29 cellular contexts compared by ENCODE assay signal in genomic region chr3:50559702-50560101, GRCh38. TPM values are rescaled to one million over a fixed set of nuclear protein-coding genes. Genes with fewer than 3 reads are reported as not detected.
DNase-seq lines count a peak whose midpoint lies in the region; ATAC-seq and TF ChIP-seq lines count a peak whose summit lies in the region.
"Had no signal": no experiment of that assay in that cellular context is flagged by ENCODE, and none has a peak within 500 bp of the region (broad histone marks: within the 10 kb centered on the region; RNA-seq: fewer than 3 reads in every experiment).

No MANE protein-coding gene starts in this region.

- peaks cover 8% of the 10 kb centered on the region for H3K36me3 Mint-ChIP-seq in stimulated activated effector memory CD8-positive, alpha-beta T cell treated with anti-CD3 and anti-CD28 coated beads, Interleukin-12 subunit alpha, Interleukin-12 subunit beta, amount 100 ng/mL, for 72 hours
- H3K36me3 Mint-ChIP-seq in H9 (ENCODE audit: insufficient read depth in 1 of 3, low read depth in 3 of 3) (peaks cover 0 to 4% (median 0%) of the 10 kb centered on the region in 3 experiments; a peak in 2 of 7 replicates), immature natural killer cell (peaks cover 0 to 3% (median 0%) of the 10 kb centered on the region in 3 donors)
- H3K36me3 Mint-ChIP-seq: activated naive CD4-positive, alpha-beta T cell treated with anti-CD3 and anti-CD28 coated beads, Interleukin-2, amount 50 U/mL, for 72 hours; natural killer cell treated with Interleukin-12 subunit alpha and Interleukin-12 subunit beta and Interleukin-15 and Interleukin-18, amount 100 ng/mL, for 72 hours had no signal

- peaks cover 5% of the 10 kb centered on the region for H4K20me1 ChIP-seq in H9 (ENCODE audit: control insufficient read depth, insufficient read depth, insufficient read length)

- peak overlapping the region; percentile 71 for H3K27ac Mint-ChIP-seq in stimulated activated effector memory CD8-positive, alpha-beta T cell treated with anti-CD3 and anti-CD28 coated beads, Interleukin-12 subunit alpha, Interleukin-12 subunit beta, amount 100 ng/mL, for 72 hours
- peak overlapping the region in 1 of 3 experiments; percentile 57; a peak in 1 of 7 replicates for H3K27ac Mint-ChIP-seq in H9
- no peak overlapping the region for H3K27ac Mint-ChIP-seq in immature natural killer cell
- H3K27ac Mint-ChIP-seq: B cell; natural killer cell treated with Interleukin-12 subunit alpha and Interleukin-12 subunit beta and Interleukin-15 and Interleukin-18, amount 100 ng/mL, for 72 hours had no signal

- H3K36me3 ChIP-seq in heart right ventricle = peaks cover 0 to 13% (median 0%) of the 10 kb centered on the region in 9 donors
- H3K36me3 ChIP-seq: ovary, right lobe of liver, vagina had no signal

- H2AK5ac ChIP-seq in H9 (ENCODE audit: insufficient read length, low read length) = no peak overlapping the region

- H2BK12ac ChIP-seq in H9 (ENCODE audit: insufficient read length, low read depth, low read length) = no peak overlapping the region

- no peak overlapping the region for H3K4me3 Mint-ChIP-seq in stimulated activated effector memory CD8-positive, alpha-beta T cell treated with anti-CD3 and anti-CD28 coated beads, Interleukin-12 subunit alpha, Interleukin-12 subunit beta, amount 100 ng/mL, for 72 hours
- H3K4me3 Mint-ChIP-seq in H9 (no peak overlapping the region), immature natural killer cell (no peak overlapping the region)
- H3K4me3 Mint-ChIP-seq: B cell; natural killer cell treated with Interleukin-12 subunit alpha and Interleukin-12 subunit beta and Interleukin-15 and Interleukin-18, amount 100 ng/mL, for 72 hours had no signal

- no peak overlapping the region for H3K18ac ChIP-seq in H9 (ENCODE audit: insufficient read length, low read depth, low read length)

- H2AFZ ChIP-seq in H9 (ENCODE audit: low read length) = no peak overlapping the region

- no peak overlapping the region for H3K4me3 ChIP-seq in heart right ventricle
- H3K4me3 ChIP-seq: A549, K562, ovary, right lobe of liver, testis, vagina had no signal

- DNase-seq in Right ventricle myocardium superior (no peak), cardiac septum (ENCODE audit: low spot score) (no peak), RKO (ENCODE audit: low spot score) (peak; percentile 24), heart right ventricle (no peak), H9 (no peak), immature natural killer cell (no peak)
- DNase-seq in stimulated activated effector memory CD8-positive, alpha-beta T cell treated with anti-CD3 and anti-CD28 coated beads, Interleukin-12 subunit alpha, Interleukin-12 subunit beta, amount 100 ng/mL, for 72 hours (ENCODE audit: low spot score in 2 of 2) = no peak
- DNase-seq: aorta; central memory CD4-positive, alpha-beta T cell; DMS79 treated with DMSO at 0.1 percent for 48 hours; midbrain; NCI-H1436 treated with DMSO at 0.1 percent for 48 hours; NCI-H2107; NCI-H524; ovary; right lobe of liver; stimulated activated CD4-positive, alpha-beta T cell treated with anti-CD3 and anti-CD28 coated beads, Interleukin-12 subunit alpha, Interleukin-12 subunit beta, amount 100 ng/mL, for 4 hours; stimulated activated CD4-positive, alpha-beta T cell treated with anti-CD3 and anti-CD28 coated beads, Interleukin-4, amount 100 ng/mL, for 24 hours; stimulated activated naive CD4-positive, alpha-beta T cell; testis had no signal

- no peak overlapping the region for H3T11ph ChIP-seq in H9 (ENCODE audit: low read length)

- no peaks in the 10 kb centered on the region for H3K9me3 Mint-ChIP-seq in stimulated activated effector memory CD8-positive, alpha-beta T cell treated with anti-CD3 and anti-CD28 coated beads, Interleukin-12 subunit alpha, Interleukin-12 subunit beta, amount 100 ng/mL, for 72 hours
- no peaks in the 10 kb centered on the region for H3K9me3 Mint-ChIP-seq in H9
- H3K9me3 Mint-ChIP-seq in immature natural killer cell = no peaks in the 10 kb centered on the region
- H3K9me3 Mint-ChIP-seq: activated naive CD4-positive, alpha-beta T cell treated with anti-CD3 and anti-CD28 coated beads, Interleukin-2, amount 50 U/mL, for 72 hours; natural killer cell treated with Interleukin-12 subunit alpha and Interleukin-12 subunit beta and Interleukin-15 and Interleukin-18, amount 100 ng/mL, for 72 hours had no signal

- H3K4me2 ChIP-seq in H9 (ENCODE audit: insufficient read depth, insufficient read length, low read length) = no peak overlapping the region
- H3K4me2 ChIP-seq: A549 had no signal

- H3K4me1 ChIP-seq in heart right ventricle = peaks cover 0 to 30% (median 14%) of the 10 kb centered on the region in 9 donors
- no peaks in the 10 kb centered on the region for H3K4me1 ChIP-seq in H9 (ENCODE audit: insufficient read depth, low read length)
- H3K4me1 ChIP-seq: A549, right lobe of liver, testis, vagina had no signal

- H3K27me3 ChIP-seq in heart right ventricle (no peaks in the 10 kb centered on the region), H9 (ENCODE audit: insufficient read depth, low read length) (no peaks in the 10 kb centered on the region)
- H3K27me3 ChIP-seq: ovary, right lobe of liver, testis, vagina had no signal

- H4K91ac ChIP-seq in H9 (ENCODE audit: insufficient read length, low read depth, low read length) = no peak overlapping the region

- no peak overlapping the region for H2BK5ac ChIP-seq in H9 (ENCODE audit: insufficient read length, low read length)

- H3K4me1 Mint-ChIP-seq in stimulated activated effector memory CD8-positive, alpha-beta T cell treated with anti-CD3 and anti-CD28 coated beads, Interleukin-12 subunit alpha, Interleukin-12 subunit beta, amount 100 ng/mL, for 72 hours = peaks cover 15% of the 10 kb centered on the region
- H3K4me1 Mint-ChIP-seq in H9 (peaks cover 9 to 15% of the 10 kb centered on the region in 2 experiments), immature natural killer cell (peaks cover 0 to 4% of the 10 kb centered on the region in 2 donors)
- H3K4me1 Mint-ChIP-seq: B cell had no signal

- H3K79me2 ChIP-seq in H9 (ENCODE audit: insufficient read depth, low read length) = no peaks in the 10 kb centered on the region

- H3K27ac ChIP-seq in heart right ventricle (peak overlapping the region in 6 of 10 donors; percentile 27 to 71 (median 36)), H9 (ENCODE audit: insufficient read length, low read depth, low read length) (no peak overlapping the region)
- H3K27ac ChIP-seq: A549, epithelial cell of prostate, ovary, right lobe of liver, testis, vagina had no signal

- H4K8ac ChIP-seq in H9 (replicated peaks; ENCODE audit: insufficient read length, low read depth, low read length) = no peak overlapping the region

- no peak overlapping the region for H3K9ac ChIP-seq in H9 (ENCODE audit: extremely low read depth, insufficient read length, low read length)

- H3K79me1 ChIP-seq in H9 (ENCODE audit: insufficient read depth, low read depth, low read length, poor library complexity, severe bottlenecking) = no peaks in the 10 kb centered on the region

- no peak overlapping the region for H3K4ac ChIP-seq in H9 (ENCODE audit: low read depth, low read length)

- no peak overlapping the region for H3K56ac ChIP-seq in H9 (ENCODE audit: insufficient read length, low read depth, low read length)

- no peaks in the 10 kb centered on the region for H3K9me3 ChIP-seq in heart right ventricle
- H3K9me3 ChIP-seq in H9 (ENCODE audit: control insufficient read depth, low read depth, low read length) = no peaks in the 10 kb centered on the region
- H3K9me3 ChIP-seq: A549, ovary, right lobe of liver, testis, vagina had no signal

- no peak overlapping the region for H2BK20ac ChIP-seq in H9 (ENCODE audit: low read depth, low read length, poor library complexity, severe bottlenecking)

- no peak overlapping the region for H3K23ac ChIP-seq in H9 (ENCODE audit: insufficient read length, low read depth, low read length)

- peak; percentile 68 for ATAC-seq in Right ventricle myocardium superior (ENCODE audit: poor library complexity)
- ATAC-seq in heart right ventricle = peak in 7 of 8 donors; percentile 22 to 68 (median 41)
- no peak for ATAC-seq in stimulated activated effector memory CD8-positive, alpha-beta T cell treated with anti-CD3 and anti-CD28 coated beads, Interleukin-12 subunit alpha, Interleukin-12 subunit beta, amount 100 ng/mL, for 72 hours
- no peak for ATAC-seq in HG03460 (IDR thresholded peaks at IDR 0.05; ENCODE audit: unreplicated experiment)
- ATAC-seq: A549; activated naive CD4-positive, alpha-beta T cell treated with anti-CD3 and anti-CD28 coated beads, Interleukin-2, amount 50 U/mL, for 72 hours; K562; natural killer cell treated with Interleukin-12 subunit alpha and Interleukin-12 subunit beta and Interleukin-15 and Interleukin-18, amount 100 ng/mL, for 72 hours had no signal

- no peak overlapping the region; the same call in 1 of the 2 replicates for H3K14ac ChIP-seq in H9 (ENCODE audit: insufficient read depth, low read length)

- intact Hi-C loops in Right ventricle myocardium superior (cut with DNase I) = no loop called here
- intact Hi-C loops in cardiac septum (cut with DNase I) = no loop called here
- intact Hi-C loops in heart right ventricle (cut with DNase I) = no loop called here

- H3K23me2 ChIP-seq in H9 (ENCODE audit: insufficient read length, low read depth, low read length, poor library complexity, severe bottlenecking) = no peaks in the 10 kb centered on the region

- no peak overlapping the region for H2BK15ac ChIP-seq in H9 (ENCODE audit: low read depth, low read length)

- no peak overlapping the region for H4K5ac ChIP-seq in H9 (ENCODE audit: insufficient read length, low read depth, low read length)

- TF ChIP-seq CTCF in heart right ventricle (IDR thresholded peaks at IDR 0.05) (no peak), H9 (conservative IDR thresholded peaks at IDR 0.05) (no peak)

- H3K27me3 Mint-ChIP-seq in H9 (ENCODE audit: low read depth) (peaks cover 8% of the 10 kb centered on the region; the same call in 1 of the 2 replicates), immature natural killer cell (ENCODE audit: low read depth in 3 of 3) (peaks cover 0 to 2% (median 1%) of the 10 kb centered on the region in 3 donors)
- H3K27me3 Mint-ChIP-seq: B cell; natural killer cell treated with Interleukin-12 subunit alpha and Interleukin-12 subunit beta and Interleukin-15 and Interleukin-18, amount 100 ng/mL, for 72 hours had no signal

- no peak overlapping the region for H2BK120ac ChIP-seq in H9 (ENCODE audit: low read depth, low read length, poor library complexity, severe bottlenecking)

RNA-seq across cellular contexts. Expression of gene C3orf18, which starts 7.8 kb away (rescaled TPM):
- total RNA-seq in Right ventricle myocardium superior (53.1 TPM), cardiac septum (35.7 TPM), heart right ventricle (10 to 100 TPM; 31.6 to 49.9 (median 43.4) TPM), H9 (2021) (5.5 and 7.1 TPM in 2 replicates)
- polyA plus RNA-seq in heart right ventricle (10 to 100 TPM; 19.9 to 28.7 TPM), immature natural killer cell (10 to 100 TPM in 2 of 3 donors, 1 to 10 TPM in 1; 8.8 to 28.8 (median 11.5) TPM)

RNA-seq across cellular contexts. Expression of gene HEMK1, which starts 9.6 kb away (rescaled TPM):
- total RNA-seq in Right ventricle myocardium superior = 19.5 TPM
- total RNA-seq in cardiac septum = 14.4 TPM
- 10 to 100 TPM; 10.6 to 19.0 (median 14.8) TPM for total RNA-seq in heart right ventricle
- 10 to 100 TPM; 13.5 to 17.7 TPM for polyA plus RNA-seq in heart right ventricle
- 11.6 and 12.5 TPM in 2 replicates for total RNA-seq in H9 (2021)
- 10 to 100 TPM; 18.3 to 54.9 (median 29.7) TPM for polyA plus RNA-seq in immature natural killer cell

RNA-seq across cellular contexts. Expression of gene CISH, which starts 51.9 kb away (rescaled TPM):
- total RNA-seq in Right ventricle myocardium superior (8.0 TPM), cardiac septum (21.1 TPM), heart right ventricle (100 to 1,000 TPM in 1 of 10 donors, 10 to 100 TPM in 6, 1 to 10 TPM in 3; 5.4 to 131 (median 24.0) TPM), H9 (2021) (1.7 and 2.2 TPM in 2 replicates)
- polyA plus RNA-seq in heart right ventricle (10 to 100 TPM in 1 of 2 donors, 1 to 10 TPM in 1; 8.9 to 21.1 TPM), immature natural killer cell (10 to 100 TPM in 1 of 3 donors, 1 to 10 TPM in 2; 4.5 to 23.2 (median 7.3) TPM)

RNA-seq across cellular contexts. Expression of gene CACNA2D2, which starts 56.3 kb away (rescaled TPM):
- 1.6 TPM for total RNA-seq in Right ventricle myocardium superior
- total RNA-seq in cardiac septum = 1.4 TPM
- 1 to 10 TPM in 9 of 10 donors, under 1 TPM in 1; 0.95 to 3.9 (median 2.6) TPM for total RNA-seq in heart right ventricle
- polyA plus RNA-seq in heart right ventricle = 1 to 10 TPM in 1 of 2 donors, under 1 TPM in 1; 0.42 to 2.2 TPM
- total RNA-seq in H9 (2021) = 27.7 and 28.1 TPM in 2 replicates
- 1 to 10 TPM; 1.5 to 6.0 (median 2.3) TPM for polyA plus RNA-seq in immature natural killer cell
- total RNA-seq: fibroblast of villous mesenchyme had no signal

RNA-seq across cellular contexts. Expression of gene MAPKAPK3, which starts 57.2 kb away (rescaled TPM):
- 430 TPM for total RNA-seq in Right ventricle myocardium superior
- total RNA-seq in cardiac septum = 266 TPM
- 100 to 1,000 TPM; 278 to 496 (median 334) TPM for total RNA-seq in heart right ventricle
- polyA plus RNA-seq in heart right ventricle = 100 to 1,000 TPM; 134 to 225 TPM
- total RNA-seq in H9 (2021) = 57.0 and 57.9 TPM in 2 replicates
- polyA plus RNA-seq in immature natural killer cell = 10 to 100 TPM; 57.2 to 92.0 (median 91.2) TPM

Comparison
In these comparisons a context has a peak if more than half of its experiments do, and no peak if none do; other contexts are left out.
1. ATAC-seq: peak in Right ventricle myocardium superior (single experiment) and heart right ventricle (7 of 8); none in stimulated activated effector memory CD8-positive, alpha-beta T cell treated with anti-CD3 and anti-CD28 coated beads, Interleukin-12 subunit alpha, Interleukin-12 subunit beta, amount 100 ng/mL, for 72 hours (single experiment) and HG03460 (single experiment).